Comparison of ENCODE assay signal across 9 cellular contexts in the genomic region with DNA sequence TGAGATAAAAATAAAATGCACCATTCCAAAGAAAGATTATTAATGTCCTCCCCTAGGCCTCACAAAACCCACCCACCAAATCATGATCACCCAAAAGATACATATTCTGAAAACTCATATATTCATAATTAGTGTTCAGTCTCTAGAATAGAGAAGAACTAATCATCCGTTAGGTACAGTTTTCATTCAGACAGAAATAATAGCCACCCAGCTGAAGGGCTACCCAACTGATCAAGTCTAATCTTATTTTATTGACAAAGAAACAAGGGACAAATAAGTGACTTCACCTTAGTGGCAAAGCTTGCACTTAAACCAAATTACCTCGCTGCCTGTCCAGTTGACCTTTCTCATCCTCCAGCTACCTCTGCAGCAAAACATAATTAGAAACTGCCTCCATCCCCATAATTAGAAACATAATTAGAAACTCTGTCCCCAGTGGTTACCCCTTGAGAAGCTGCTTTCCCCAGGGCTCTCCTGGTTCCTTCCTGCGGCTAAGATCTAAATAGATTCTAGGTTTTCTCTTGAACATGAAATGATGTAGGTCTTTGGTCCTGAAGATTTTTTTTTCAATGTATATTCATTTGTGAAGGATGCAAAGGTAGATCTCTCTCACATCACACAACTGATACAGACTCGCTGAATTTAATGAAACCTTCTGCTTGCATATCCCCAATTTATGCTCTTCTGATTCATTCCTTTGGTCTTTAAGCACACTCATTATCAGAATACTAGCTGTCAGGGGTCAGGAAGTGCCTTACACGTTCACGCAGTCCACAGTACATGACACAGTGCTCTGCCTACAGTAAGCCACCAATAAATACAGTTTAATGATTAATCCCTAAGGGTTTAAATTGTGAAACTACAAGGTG. TPM values are rescaled to one million over a fixed set of nuclear protein-coding genes. Genes with fewer than 3 reads are reported as not detected.
A peak's percentile ranks its signal among the peaks of the same experiment; 100 is the strongest.
DNase-seq lines count a peak whose midpoint lies in the region; ATAC-seq and TF ChIP-seq lines count a peak whose summit lies in the region.
"Had no signal": no experiment of that assay in that cellular context is flagged by ENCODE, and none has a peak within 500 bp of the region (broad histone marks: within the 10 kb centered on the region; RNA-seq: fewer than 3 reads in every experiment).

No MANE protein-coding gene starts in this region.

- no peak for TF ChIP-seq CTCF in GM12865 (IDR thresholded peaks at IDR 0.05; ENCODE audit: insufficient read depth, low read depth, low read length, missing control alignments)
- TF ChIP-seq CTCF in spleen (IDR thresholded peaks at IDR 0.05 in 8 of 11, conservative IDR thresholded peaks at IDR 0.05 in 3 of 11) = no peak
- TF ChIP-seq CTCF in neural progenitor cell (IDR thresholded peaks at IDR 0.05) = no peak

- H3K9me3 Mint-ChIP-seq in activated T-helper 17 cell treated with anti-CD3 and anti-CD28 coated beads, Interleukin-2, amount 50 U/mL, for 72 hours = no peaks in the 10 kb centered on the region
- H3K9me3 Mint-ChIP-seq in neural progenitor cell = no peaks in the 10 kb centered on the region
- H3K9me3 Mint-ChIP-seq: activated naive CD4-positive, alpha-beta T cell treated with anti-CD3 and anti-CD28 coated beads for 36 hours had no signal

- H3K79me2 ChIP-seq in neural progenitor cell (ENCODE audit: low read depth) = no peaks in the 10 kb centered on the region

- H4K8ac ChIP-seq in mesenchymal stem cell (ENCODE audit: low read length) = no peak overlapping the region

- no peak overlapping the region for H3K9ac ChIP-seq in neural progenitor cell
- no peak overlapping the region for H3K9ac ChIP-seq in mesenchymal stem cell (ENCODE audit: low read length)

- no peak overlapping the region for H3K27ac ChIP-seq in spleen
- no peak overlapping the region for H3K27ac ChIP-seq in neural progenitor cell
- no peak overlapping the region for H3K27ac ChIP-seq in mesenchymal stem cell (ENCODE audit: low read length, poor library complexity, severe bottlenecking)

- H2AK5ac ChIP-seq in mesenchymal stem cell (ENCODE audit: low read length, severe bottlenecking) = no peak overlapping the region

- peaks cover 46% of the 10 kb centered on the region for H3K36me3 Mint-ChIP-seq in activated T-helper 17 cell treated with anti-CD3 and anti-CD28 coated beads, Interleukin-2, amount 50 U/mL, for 72 hours (ENCODE audit: low read depth)
- peaks cover 2% of the 10 kb centered on the region for H3K36me3 Mint-ChIP-seq in neural progenitor cell

- H3K14ac ChIP-seq in mesenchymal stem cell (ENCODE audit: low read length in 2 of 2) = no peak overlapping the region

- H3K27me3 ChIP-seq in spleen (replicated peaks in 1 of 7) (no peaks in the 10 kb centered on the region), neural progenitor cell (no peaks in the 10 kb centered on the region), mesenchymal stem cell (ENCODE audit: control insufficient read depth in 1 of 2, insufficient read depth in 1 of 2, low read length in 2 of 2) (no peaks in the 10 kb centered on the region)

- H3K4me3 ChIP-seq in GM12865 (ENCODE audit: low read depth, low read length) (no peak overlapping the region), spleen (no peak overlapping the region), neural progenitor cell (no peak overlapping the region), mesenchymal stem cell (ENCODE audit: insufficient read depth in 1 of 2, low read depth in 1 of 2, low read length in 2 of 2) (no peak overlapping the region)

- H3K4me2 ChIP-seq in neural progenitor cell (no peak overlapping the region), mesenchymal stem cell (ENCODE audit: low read length, poor library complexity, severe bottlenecking) (no peak overlapping the region)

- H3K36me3 ChIP-seq in spleen = peaks cover 0 to 18% (median 0%) of the 10 kb centered on the region in 6 donors
- H3K36me3 ChIP-seq in neural progenitor cell = no peaks in the 10 kb centered on the region
- H3K36me3 ChIP-seq in mesenchymal stem cell (ENCODE audit: control insufficient read depth in 1 of 2, insufficient read depth in 2 of 2, low read depth in 1 of 2, low read length in 2 of 2) = no peaks in the 10 kb centered on the region

- H3K27ac Mint-ChIP-seq in activated T-helper 17 cell treated with anti-CD3 and anti-CD28 coated beads, Interleukin-2, amount 50 U/mL, for 72 hours = no peak overlapping the region
- no peak overlapping the region for H3K27ac Mint-ChIP-seq in neural progenitor cell
- H3K27ac Mint-ChIP-seq: activated naive CD4-positive, alpha-beta T cell treated with anti-CD3 and anti-CD28 coated beads for 36 hours had no signal

- WGBS in spleen, 5 donors = 60 to 80% (median 70%) methylated on average over 6 of the region's 6 CpGs
- 94% methylated on average over 3 of the region's 6 CpGs for WGBS in mesenchymal stem cell

- H3K27me3 Mint-ChIP-seq in activated T-helper 17 cell treated with anti-CD3 and anti-CD28 coated beads, Interleukin-2, amount 50 U/mL, for 72 hours = no peaks in the 10 kb centered on the region
- H3K27me3 Mint-ChIP-seq in neural progenitor cell (ENCODE audit: insufficient read depth, low read depth) = no peaks in the 10 kb centered on the region

- H4K91ac ChIP-seq in mesenchymal stem cell (ENCODE audit: low read length) = no peak overlapping the region

- no peak overlapping the region for H2BK120ac ChIP-seq in mesenchymal stem cell (ENCODE audit: low read depth, low read length)

- no peak for TF ChIP-seq POLR2A in spleen (IDR thresholded peaks at IDR 0.05)

- intact Hi-C loops in spleen (cut with DNase I; ENCODE audit: low total_unique reads) = no loop called here

- H2BK12ac ChIP-seq in mesenchymal stem cell (ENCODE audit: low read length in 2 of 2) = no peak overlapping the region

- ATAC-seq in GM19372 (IDR thresholded peaks at IDR 0.05; ENCODE audit: low read depth, unreplicated experiment) (peak; percentile 89), HG03039 (IDR thresholded peaks at IDR 0.05; ENCODE audit: unreplicated experiment) (peak; percentile 75)
- ATAC-seq in activated T-helper 17 cell treated with anti-CD3 and anti-CD28 coated beads, Interleukin-2, amount 50 U/mL, for 72 hours (replicated peaks) = peak; percentile 97

- no peaks in the 10 kb centered on the region for H3F3A ChIP-seq in neural progenitor cell (ENCODE audit: low read depth)

- DNase-seq in GM12865 (ENCODE audit: low read depth) (peak; percentile 78), NCI-H1694 treated with DMSO at 0.1 percent for 48 hours (lab: John Stamatoyannopoulos, UW) (no peak), spleen (no peak), neural progenitor cell (ENCODE audit: low spot score) (no peak), mesenchymal stem cell (no peak)
- DNase-seq: activated naive CD4-positive, alpha-beta T cell treated with anti-CD3 and anti-CD28 coated beads for 36 hours had no signal

- H3K4me1 ChIP-seq in spleen (peaks cover 0 to under 1% (median 0%) of the 10 kb centered on the region in 6 donors), neural progenitor cell (peaks cover 8% of the 10 kb centered on the region), mesenchymal stem cell (ENCODE audit: control insufficient read depth, insufficient read depth, low read depth, low read length) (no peaks in the 10 kb centered on the region)

- no peak overlapping the region for H3K4ac ChIP-seq in mesenchymal stem cell (ENCODE audit: low read depth in 1 of 2, low read length in 2 of 2)

- H3K23ac ChIP-seq in mesenchymal stem cell (ENCODE audit: low read length in 2 of 2) = no peak overlapping the region

- peaks cover 30% of the 10 kb centered on the region for H3K4me1 Mint-ChIP-seq in activated T-helper 17 cell treated with anti-CD3 and anti-CD28 coated beads, Interleukin-2, amount 50 U/mL, for 72 hours
- no peaks in the 10 kb centered on the region for H3K4me1 Mint-ChIP-seq in neural progenitor cell

- no peak overlapping the region for H2BK5ac ChIP-seq in mesenchymal stem cell (ENCODE audit: low read depth, low read length, poor library complexity, severe bottlenecking)

- no peak overlapping the region for H2BK15ac ChIP-seq in mesenchymal stem cell (ENCODE audit: low read depth, poor library complexity, severe bottlenecking)

- H3K9me3 ChIP-seq in spleen (no peaks in the 10 kb centered on the region), neural progenitor cell (ENCODE audit: low read depth) (no peaks in the 10 kb centered on the region), mesenchymal stem cell (ENCODE audit: control insufficient read depth, low read length) (no peaks in the 10 kb centered on the region)

- peaks cover 19% of the 10 kb centered on the region for H3K79me1 ChIP-seq in mesenchymal stem cell (replicated peaks; ENCODE audit: low read length, poor library complexity, severe bottlenecking)

- peaks cover 7% of the 10 kb centered on the region for H4K20me1 ChIP-seq in neural progenitor cell (ENCODE audit: low read depth)

- no peak overlapping the region for H3K18ac ChIP-seq in mesenchymal stem cell (ENCODE audit: low read depth in 1 of 2, low read length in 2 of 2)

- H2AFZ ChIP-seq in neural progenitor cell (replicated peaks) = no peak overlapping the region
- H2AFZ ChIP-seq in mesenchymal stem cell (ENCODE audit: low read depth, low read length) = no peak overlapping the region

- H3K4me3 Mint-ChIP-seq in activated T-helper 17 cell treated with anti-CD3 and anti-CD28 coated beads, Interleukin-2, amount 50 U/mL, for 72 hours = no peak overlapping the region
- no peak overlapping the region for H3K4me3 Mint-ChIP-seq in neural progenitor cell
- H3K4me3 Mint-ChIP-seq: activated naive CD4-positive, alpha-beta T cell treated with anti-CD3 and anti-CD28 coated beads for 36 hours had no signal

RNA-seq across cellular contexts. Expression of a gene that starts 46.3 kb away (rescaled TPM):
- total RNA-seq in activated T-helper 17 cell treated with anti-CD3 and anti-CD28 coated beads, Interleukin-2, amount 50 U/mL, for 72 hours = 100 to 1,000 TPM; 149 to 167 TPM
- total RNA-seq in spleen (10 to 100 TPM; 33.0 to 66.9 (median 53.0) TPM), neural progenitor cell (ENCODE audit: low replicate concordance) (149 and 215 TPM in 2 replicates)
- polyA plus RNA-seq in spleen = 10 to 100 TPM; 12.3 to 18.8 (median 15.0) TPM
- 41.2 TPM for polyA plus RNA-seq in mesenchymal stem cell (2013, experiment 1 of 2)
- polyA plus RNA-seq in mesenchymal stem cell (2013, experiment 2 of 2) = 42.7 TPM

RNA-seq across cellular contexts. Expression of a gene that starts 58.4 kb away (rescaled TPM):
- 1 to 10 TPM; 1.2 to 4.4 TPM for total RNA-seq in activated T-helper 17 cell treated with anti-CD3 and anti-CD28 coated beads, Interleukin-2, amount 50 U/mL, for 72 hours
- total RNA-seq in spleen = 1 to 10 TPM in 6 of 7 donors, under 1 TPM in 1; 0.52 to 5.7 (median 1.2) TPM
- 1 to 10 TPM in 1 of 3 donors, under 1 TPM in 2; 0.64 to 1.0 (median 0.70) TPM for polyA plus RNA-seq in spleen
- not detected in 2 replicates for total RNA-seq in neural progenitor cell (ENCODE audit: low replicate concordance)
- polyA plus RNA-seq in mesenchymal stem cell (2013, experiment 1 of 2) = 0.07 TPM
- 0.10 TPM for polyA plus RNA-seq in mesenchymal stem cell (2013, experiment 2 of 2)
